ENCODE assay signal across 23 cellular contexts in the genomic region with DNA sequence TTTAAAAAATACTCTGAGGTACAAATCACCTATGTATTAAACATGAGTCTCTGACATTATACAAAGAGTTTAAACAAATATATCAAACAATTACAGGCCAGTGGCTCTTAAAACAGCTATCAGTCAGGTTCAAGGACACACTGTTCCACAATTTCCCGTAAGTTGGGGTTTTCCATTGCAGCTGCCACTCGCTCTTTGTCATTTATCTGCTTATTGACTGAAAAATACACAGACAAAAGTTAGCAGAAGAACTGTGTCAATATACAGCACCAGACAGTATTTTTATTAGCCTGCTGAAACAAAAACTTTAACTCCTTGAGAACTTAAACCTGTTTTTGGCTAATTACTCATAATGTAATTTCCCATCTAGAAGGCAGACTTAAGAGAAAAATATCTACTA. TPM values are rescaled to one million over a fixed set of nuclear protein-coding genes. Genes with fewer than 3 reads are reported as not detected.
A peak's percentile ranks its signal among the peaks of the same experiment; 100 is the strongest.
DNase-seq lines count a peak whose midpoint lies in the region; ATAC-seq and TF ChIP-seq lines count a peak whose summit lies in the region.
"Had no signal": no experiment of that assay in that cellular context is flagged by ENCODE, and none has a peak within 500 bp of the region (broad histone marks: within the 10 kb centered on the region; RNA-seq: fewer than 3 reads in every experiment).

No MANE protein-coding gene starts in this region.

- intact Hi-C loops in right lobe of liver (cut with DNase I) = no loop called here
- intact Hi-C loops in stomach (cut with DNase I; ENCODE audit: low total_unique reads) = no loop called here

- H3K36me3 Mint-ChIP-seq in activated T-cell treated with anti-CD3 and anti-CD28 coated beads, Interleukin-2, amount 50 U/mL, for 24 hours (ENCODE audit: low read depth) = peaks cover 52% of the 10 kb centered on the region
- H3K36me3 Mint-ChIP-seq in activated T-helper 17 cell treated with anti-CD3 and anti-CD28 coated beads, Interleukin-2, amount 50 U/mL, for 72 hours (ENCODE audit: low read depth) = peaks cover 58% of the 10 kb centered on the region

- no peak for TF ChIP-seq CTCF in right lobe of liver (IDR thresholded peaks at IDR 0.05)
- TF ChIP-seq CTCF in stomach (IDR thresholded peaks at IDR 0.05) = no peak
- no peak for TF ChIP-seq CTCF in WERI-Rb-1 (IDR thresholded peaks at IDR 0.05; ENCODE audit: low read depth, low read length)

- ATAC-seq in activated T-helper 17 cell treated with anti-CD3 and anti-CD28 coated beads, Interleukin-2, amount 50 U/mL, for 72 hours (replicated peaks) = no peak
- ATAC-seq in right lobe of liver = peak; percentile 44 to 66 (median 54)
- ATAC-seq: activated CD8-positive, alpha-beta T cell treated with anti-CD3 and anti-CD28 coated beads for 36 hours; activated naive CD8-positive, alpha-beta T cell treated with anti-CD3 and anti-CD28 coated beads, Interleukin-2, amount 50 U/mL, for 24 hours; natural killer cell treated with Interleukin-12 subunit alpha and Interleukin-12 subunit beta and Interleukin-15 and Interleukin-18, amount 100 ng/mL, for 72 hours; Right ventricle myocardium inferior; stimulated activated effector memory CD8-positive, alpha-beta T cell treated with anti-CD3 and anti-CD28 coated beads, Interleukin-12 subunit alpha, Interleukin-12 subunit beta, amount 100 ng/mL, for 72 hours had no signal

- no peaks in the 10 kb centered on the region for H3K27me3 ChIP-seq in right lobe of liver
- H3K27me3 ChIP-seq in stomach = no peaks in the 10 kb centered on the region
- H3K27me3 ChIP-seq in WERI-Rb-1 (ENCODE audit: insufficient read depth, low read depth, severe bottlenecking) = no peaks in the 10 kb centered on the region
- H3K27me3 ChIP-seq: cardiac muscle cell, esophagus squamous epithelium, MG63 had no signal

- H3K9me3 Mint-ChIP-seq in activated T-cell treated with anti-CD3 and anti-CD28 coated beads, Interleukin-2, amount 50 U/mL, for 24 hours = no peaks in the 10 kb centered on the region
- no peaks in the 10 kb centered on the region for H3K9me3 Mint-ChIP-seq in activated T-helper 17 cell treated with anti-CD3 and anti-CD28 coated beads, Interleukin-2, amount 50 U/mL, for 72 hours
- H3K9me3 Mint-ChIP-seq: activated CD8-positive, alpha-beta T cell treated with anti-CD3 and anti-CD28 coated beads for 36 hours; activated naive CD8-positive, alpha-beta T cell treated with anti-CD3 and anti-CD28 coated beads, Interleukin-2, amount 50 U/mL, for 24 hours; natural killer cell treated with Interleukin-12 subunit alpha and Interleukin-12 subunit beta and Interleukin-15 and Interleukin-18, amount 100 ng/mL, for 72 hours; stimulated activated effector memory CD8-positive, alpha-beta T cell treated with anti-CD3 and anti-CD28 coated beads, Interleukin-12 subunit alpha, Interleukin-12 subunit beta, amount 100 ng/mL, for 72 hours had no signal

- no peak for TF ChIP-seq EP300 in stomach (IDR thresholded peaks at IDR 0.05)

- H3K27ac Mint-ChIP-seq in activated T-cell treated with anti-CD3 and anti-CD28 coated beads, Interleukin-2, amount 50 U/mL, for 24 hours = peak overlapping the region; percentile 4
- H3K27ac Mint-ChIP-seq in activated T-helper 17 cell treated with anti-CD3 and anti-CD28 coated beads, Interleukin-2, amount 50 U/mL, for 72 hours = peak overlapping the region; percentile 30
- H3K27ac Mint-ChIP-seq: activated CD8-positive, alpha-beta T cell treated with anti-CD3 and anti-CD28 coated beads for 36 hours; natural killer cell treated with Interleukin-12 subunit alpha and Interleukin-12 subunit beta and Interleukin-15 and Interleukin-18, amount 100 ng/mL, for 72 hours; progenitor cell of endocrine pancreas; stimulated activated effector memory CD8-positive, alpha-beta T cell treated with anti-CD3 and anti-CD28 coated beads, Interleukin-12 subunit alpha, Interleukin-12 subunit beta, amount 100 ng/mL, for 72 hours had no signal

- peaks cover 11% of the 10 kb centered on the region for H3K4me1 Mint-ChIP-seq in activated T-cell treated with anti-CD3 and anti-CD28 coated beads, Interleukin-2, amount 50 U/mL, for 24 hours (ENCODE audit: low read depth)
- no peaks in the 10 kb centered on the region for H3K4me1 Mint-ChIP-seq in activated T-helper 17 cell treated with anti-CD3 and anti-CD28 coated beads, Interleukin-2, amount 50 U/mL, for 72 hours

- peak overlapping the region; percentile 66 to 93 (median 89) for H3K27ac ChIP-seq in right lobe of liver
- peak overlapping the region in 4 of 5 donors; percentile 11 to 80 (median 49) for H3K27ac ChIP-seq in stomach
- no peak overlapping the region for H3K27ac ChIP-seq in WERI-Rb-1
- H3K27ac ChIP-seq: cardiac muscle cell had no signal

- no peaks in the 10 kb centered on the region for H3K9me3 ChIP-seq in right lobe of liver
- no peaks in the 10 kb centered on the region for H3K9me3 ChIP-seq in stomach
- no peaks in the 10 kb centered on the region for H3K9me3 ChIP-seq in WERI-Rb-1 (ENCODE audit: severe bottlenecking)
- H3K9me3 ChIP-seq: esophagus squamous epithelium, MG63 had no signal

- H3K4me3 ChIP-seq in right lobe of liver (no peak overlapping the region), stomach (no peak overlapping the region), WERI-Rb-1 (ENCODE audit: low read depth, low read length) (no peak overlapping the region)
- H3K4me3 ChIP-seq: cardiac muscle cell, esophagus squamous epithelium, GM23248, MG63 had no signal

- DNase-seq in activated T-cell treated with anti-CD3 and anti-CD28 coated beads, Interleukin-2, amount 50 U/mL, for 24 hours = no peak
- DNase-seq in activated T-cell treated with anti-CD3 and anti-CD28 coated beads for 4 hours (no peak), right lobe of liver (peak in 1 of 3 donors; percentile 73), stomach (no peak), iPS-NIHi7 (ENCODE audit: extremely low spot score) (no peak), WERI-Rb-1 (no peak), superior temporal gyrus (ENCODE audit: extremely low spot score) (no peak)
- DNase-seq: activated CD8-positive, alpha-beta T cell treated with anti-CD3 and anti-CD28 coated beads for 36 hours; activated naive CD8-positive, alpha-beta T cell treated with anti-CD3 and anti-CD28 coated beads, Interleukin-2, amount 50 U/mL, for 24 hours; esophagus squamous epithelium; GM23248; mammary epithelial cell; MG63; NCI-H1694 treated with DMSO at 0.1 percent for 48 hours; NCI-H446 treated with DMSO at 0.1 percent for 48 hours; T-helper 1 cell; trophoblast cell had no signal

- H3K27me3 Mint-ChIP-seq in activated T-cell treated with anti-CD3 and anti-CD28 coated beads, Interleukin-2, amount 50 U/mL, for 24 hours = no peaks in the 10 kb centered on the region
- H3K27me3 Mint-ChIP-seq in activated T-helper 17 cell treated with anti-CD3 and anti-CD28 coated beads, Interleukin-2, amount 50 U/mL, for 72 hours = no peaks in the 10 kb centered on the region
- H3K27me3 Mint-ChIP-seq: activated CD8-positive, alpha-beta T cell treated with anti-CD3 and anti-CD28 coated beads for 36 hours; activated naive CD8-positive, alpha-beta T cell treated with anti-CD3 and anti-CD28 coated beads, Interleukin-2, amount 50 U/mL, for 24 hours; natural killer cell treated with Interleukin-12 subunit alpha and Interleukin-12 subunit beta and Interleukin-15 and Interleukin-18, amount 100 ng/mL, for 72 hours; progenitor cell of endocrine pancreas had no signal

- TF ChIP-seq POLR2A in right lobe of liver (IDR thresholded peaks at IDR 0.05) (no peak), stomach (IDR thresholded peaks at IDR 0.05) (no peak)

- H3K36me3 ChIP-seq in right lobe of liver (no peaks in the 10 kb centered on the region), stomach (peaks cover 3 to 48% (median 29%) of the 10 kb centered on the region in 4 donors), WERI-Rb-1 (peaks cover 16% of the 10 kb centered on the region)

- peaks cover 0 to 73% (median 27%) of the 10 kb centered on the region in 4 donors for H3K4me1 ChIP-seq in right lobe of liver
- peaks cover 19 to 46% (median 30%) of the 10 kb centered on the region in 4 donors for H3K4me1 ChIP-seq in stomach

- 36% methylated on average over 2 of the region's 2 CpGs for WGBS in right lobe of liver (ENCODE audit: insufficient coverage, low coverage, low lambda C conversion rate, missing lambda C conversion rate)
- 31 to 69% (median 61%) methylated on average over 2 of the region's 2 CpGs for WGBS in stomach, 5 donors

- no peak overlapping the region for H3K4me3 Mint-ChIP-seq in activated T-cell treated with anti-CD3 and anti-CD28 coated beads, Interleukin-2, amount 50 U/mL, for 24 hours
- H3K4me3 Mint-ChIP-seq in activated T-helper 17 cell treated with anti-CD3 and anti-CD28 coated beads, Interleukin-2, amount 50 U/mL, for 72 hours = no peak overlapping the region
- H3K4me3 Mint-ChIP-seq: activated CD8-positive, alpha-beta T cell treated with anti-CD3 and anti-CD28 coated beads for 36 hours; activated naive CD8-positive, alpha-beta T cell treated with anti-CD3 and anti-CD28 coated beads, Interleukin-2, amount 50 U/mL, for 24 hours; natural killer cell treated with Interleukin-12 subunit alpha and Interleukin-12 subunit beta and Interleukin-15 and Interleukin-18, amount 100 ng/mL, for 72 hours; stimulated activated effector memory CD8-positive, alpha-beta T cell treated with anti-CD3 and anti-CD28 coated beads, Interleukin-12 subunit alpha, Interleukin-12 subunit beta, amount 100 ng/mL, for 72 hours had no signal

RNA-seq across cellular contexts. Expression of gene CIAO2A, which starts 20.8 kb away (rescaled TPM):
- total RNA-seq in activated T-helper 17 cell treated with anti-CD3 and anti-CD28 coated beads, Interleukin-2, amount 50 U/mL, for 72 hours = 10 to 100 TPM; 71.7 to 99.1 TPM
- 100 to 1,000 TPM in 4 of 6 experiments, 10 to 100 TPM in 2; 84.2 to 186 (median 126) TPM for total RNA-seq in right lobe of liver
- total RNA-seq in stomach = 100 to 1,000 TPM in 3 of 5 donors, 10 to 100 TPM in 2; 27.2 to 425 (median 107) TPM
- 100 to 1,000 TPM in 2 of 3 donors, 10 to 100 TPM in 1; 58.8 to 158 (median 155) TPM for polyA plus RNA-seq in stomach

RNA-seq across cellular contexts. Expression of gene SNX1, which starts 23.0 kb away (rescaled TPM):
- 100 to 1,000 TPM in 1 of 2 donors, 10 to 100 TPM in 1; 91.3 to 126 TPM for total RNA-seq in activated T-helper 17 cell treated with anti-CD3 and anti-CD28 coated beads, Interleukin-2, amount 50 U/mL, for 72 hours
- total RNA-seq in right lobe of liver = 10 to 100 TPM; 40.7 to 71.1 (median 59.8) TPM
- total RNA-seq in stomach = 100 to 1,000 TPM in 1 of 5 donors, 10 to 100 TPM in 4; 61.2 to 119 (median 64.8) TPM
- 10 to 100 TPM; 38.8 to 62.3 (median 57.5) TPM for polyA plus RNA-seq in stomach

RNA-seq across cellular contexts. Expression of gene DAPK2, which starts 26.5 kb away (rescaled TPM):
- total RNA-seq in activated T-helper 17 cell treated with anti-CD3 and anti-CD28 coated beads, Interleukin-2, amount 50 U/mL, for 72 hours = 10 to 100 TPM in 1 of 2 donors, under 1 TPM in 1; 0.82 to 10.6 TPM
- 10 to 100 TPM in 1 of 6 experiments, 1 to 10 TPM in 5; 1.5 to 11.5 (median 4.7) TPM for total RNA-seq in right lobe of liver
- 100 to 1,000 TPM in 1 of 5 donors, 10 to 100 TPM in 3, 1 to 10 TPM in 1; 9.0 to 178 (median 16.8) TPM for total RNA-seq in stomach
- 10 to 100 TPM in 1 of 3 donors, 1 to 10 TPM in 2; 5.2 to 29.3 (median 5.3) TPM for polyA plus RNA-seq in stomach
